Comparison of ENCODE assay signal across 24 cellular contexts in the genomic region with DNA sequence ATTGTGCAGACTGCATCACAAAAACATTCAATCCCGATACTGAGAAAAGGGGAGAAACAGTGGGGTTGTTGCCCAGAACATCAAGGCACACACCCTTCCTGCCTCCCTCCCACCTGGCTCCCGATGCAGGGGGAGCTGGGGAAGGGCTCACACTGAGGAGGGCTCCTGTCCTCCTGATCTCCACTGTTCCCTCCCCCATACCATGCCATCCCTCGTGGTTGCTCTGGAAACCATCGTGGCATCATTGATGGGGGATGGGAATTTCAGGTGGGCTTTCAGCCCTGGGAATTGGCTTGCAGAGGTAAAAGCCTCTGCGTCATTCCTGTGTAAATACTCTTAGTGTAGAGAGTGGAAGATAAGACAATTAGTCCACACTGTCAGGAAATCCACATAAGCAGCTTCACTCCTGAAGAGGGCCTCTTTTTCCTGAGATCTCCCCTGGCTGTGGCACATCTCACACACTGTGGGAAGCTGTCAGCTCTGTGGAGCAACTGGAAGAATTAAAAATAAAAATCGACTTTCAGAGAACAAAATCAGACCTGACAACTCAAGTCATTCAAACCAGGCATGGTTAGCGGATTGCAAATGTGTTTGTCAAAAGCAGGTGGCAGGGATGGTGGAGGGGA.
DNase-seq lines count a peak whose midpoint lies in the region; ATAC-seq and TF ChIP-seq lines count a peak whose summit lies in the region.
"Had no signal": no experiment of that assay in that cellular context is flagged by ENCODE, and none has a peak within 500 bp of the region (broad histone marks: within the 10 kb centered on the region; RNA-seq: fewer than 3 reads in every experiment).

No MANE protein-coding gene starts in this region.

- in situ Hi-C loops in GM13977 (cut with MboI; ENCODE audit: low pct_unique_long_range_greater_than_20kb, low sequenced_read_pairs, unreplicated experiment): no loop called here

- DNase-seq in DMS153 treated with DMSO at 0.1 percent for 48 hours (lab: John Stamatoyannopoulos, UW; ENCODE audit: unreplicated experiment) (peak; percentile 41), NCI-H128 (lab: John Stamatoyannopoulos, UW; ENCODE audit: unreplicated experiment) (peak; percentile 8), NCI-H82 treated with DMSO at 0.1 percent for 48 hours (lab: John Stamatoyannopoulos, UW; ENCODE audit: unreplicated experiment) (peak; percentile 78), islet precursor cell (peak; percentile 45), GM13977 (ENCODE audit: low spot score) (no peak)
- DNase-seq: activated T-cell treated with anti-CD3 and anti-CD28 coated beads, Interleukin-2, amount 50 U/mL, for 24 hours; body of pancreas; C1 segment of cervical spinal cord; effector CD8-positive, alpha-beta T cell; foreskin fibroblast; heart right ventricle; HFFc6; left ventricle myocardium superior; midbrain; natural killer cell; NCI-H1694 treated with DMSO at 0.1 percent for 48 hours; right cardiac atrium; stimulated activated CD4-positive, alpha-beta T cell treated with anti-CD3 and anti-CD28 coated beads, Interleukin-12 subunit alpha, Interleukin-12 subunit beta, amount 100 ng/mL, for 4 hours; stimulated activated CD4-positive, alpha-beta T cell treated with anti-CD3 and anti-CD28 coated beads, Interleukin-4, amount 100 ng/mL, for 24 hours; stimulated activated naive CD4-positive, alpha-beta T cell treated with Interleukin-2 at 50 U/mL for 16 hours; thyroid gland had no signal

- TF ChIP-seq CTCF in GM13977 (IDR thresholded peaks at IDR 0.05; ENCODE audit: extremely low read depth, insufficient read depth, missing control alignments): no peak

- ATAC-seq in GM21381 (IDR thresholded peaks at IDR 0.05; ENCODE audit: unreplicated experiment) (no peak), GM21390 (IDR thresholded peaks at IDR 0.05; ENCODE audit: unreplicated experiment) (no peak), HG02884 (IDR thresholded peaks at IDR 0.05; ENCODE audit: unreplicated experiment) (no peak)
- ATAC-seq: body of pancreas, heart right ventricle, left ventricle myocardium superior, natural killer cell, right cardiac atrium had no signal
